1 cellular context compared by ENCODE assay signal in genomic region chr16:79601092-79601977, GRCh38.
A peak's percentile ranks its signal among the peaks of the same experiment; 100 is the strongest.
TF ChIP-seq lines count a peak whose summit lies in the region.

No MANE protein-coding gene starts in this region.

TF ChIP-seq in HepG2, 621 proteins besides CTCF, POLR2A, EP300 and RAD21 (continued from another document and continues in another):
- TF ChIP-seq ERF (CRISPR knock-in tag; IDR thresholded peaks at IDR 0.05) (no peak), ZSCAN21 (CRISPR knock-in tag; IDR thresholded peaks at IDR 0.05; ENCODE audit: borderline replicate concordance) (peak; percentile 82), GATAD2A (CRISPR knock-in tag; IDR thresholded peaks at IDR 0.05) (peak; percentile 74), HOXA5 (CRISPR knock-in tag; IDR thresholded peaks at IDR 0.05) (no peak), CEBPG (CRISPR knock-in tag; IDR thresholded peaks at IDR 0.05) (peak; percentile 81), ZNF17 (CRISPR knock-in tag; IDR thresholded peaks at IDR 0.05) (no peak), CSRNP2 (CRISPR knock-in tag; conservative IDR thresholded peaks at IDR 0.05; ENCODE audit: low read depth) (no peak), ELK4 (CRISPR knock-in tag; IDR thresholded peaks at IDR 0.05; ENCODE audit: borderline replicate concordance) (no peak), TP53 (CRISPR knock-in tag; conservative IDR thresholded peaks at IDR 0.05) (no peak), RORA (CRISPR knock-in tag; IDR thresholded peaks at IDR 0.05) (no peak), ZNF891 (CRISPR knock-in tag; IDR thresholded peaks at IDR 0.05) (peak; percentile 83), ZNF460 (CRISPR knock-in tag; IDR thresholded peaks at IDR 0.05; ENCODE audit: borderline replicate concordance) (no peak), ZNF552 (CRISPR knock-in tag; IDR thresholded peaks at IDR 0.05; ENCODE audit: borderline replicate concordance) (peak; percentile 49; the same call in 1 of the 2 replicates), ZNF337 (CRISPR knock-in tag; IDR thresholded peaks at IDR 0.05; ENCODE audit: borderline replicate concordance, low read depth) (no peak), ZBED4 (CRISPR knock-in tag; IDR thresholded peaks at IDR 0.05; ENCODE audit: borderline replicate concordance) (no peak), ETV5 (CRISPR knock-in tag; IDR thresholded peaks at IDR 0.05; ENCODE audit: borderline replicate concordance) (peak; percentile 30), POGZ (CRISPR knock-in tag; IDR thresholded peaks at IDR 0.05) (peak; percentile 55; the same call in 1 of the 2 replicates), ZNF747 (CRISPR knock-in tag; IDR thresholded peaks at IDR 0.05; ENCODE audit: borderline replicate concordance) (no peak), GTF2F1 (IDR thresholded peaks at IDR 0.05; ENCODE audit: low read length) (no peak), FOXP4 (CRISPR knock-in tag; IDR thresholded peaks at IDR 0.05) (peak; percentile 95), ESRRA (CRISPR knock-in tag; IDR thresholded peaks at IDR 0.05; ENCODE audit: low read depth) (no peak; the same call in none of the 2 replicates), BCL6 (CRISPR knock-in tag; IDR thresholded peaks at IDR 0.05) (peak; percentile 65), ATM (IDR thresholded peaks at IDR 0.05; ENCODE audit: borderline replicate concordance) (no peak), CBX5 (CRISPR knock-in tag; IDR thresholded peaks at IDR 0.05; ENCODE audit: borderline replicate concordance) (no peak), ZNF296 (CRISPR knock-in tag; conservative IDR thresholded peaks at IDR 0.05) (no peak; the same call in 1 of the 2 replicates), ZNF670 (CRISPR knock-in tag; IDR thresholded peaks at IDR 0.05; ENCODE audit: borderline replicate concordance) (no peak), RBFOX2 (IDR thresholded peaks at IDR 0.05; ENCODE audit: low read depth, low read length) (no peak), HMGXB4 (CRISPR knock-in tag; IDR thresholded peaks at IDR 0.05; ENCODE audit: borderline replicate concordance in 1 of 2, low read depth in 1 of 2) (peak in 1 of 2 experiments; percentile 29; a peak in 1 of 4 replicates), MLX (CRISPR knock-in tag; IDR thresholded peaks at IDR 0.05) (no peak), HIC2 (CRISPR knock-in tag; IDR thresholded peaks at IDR 0.05; ENCODE audit: low read depth) (no peak), REST (IDR thresholded peaks at IDR 0.05; ENCODE audit: borderline replicate concordance in 1 of 2, low read depth in 1 of 2, low read length in 2 of 2) (peak in 1 of 2 experiments; percentile 48; a peak in 2 of 4 replicates), NCOA5 (CRISPR knock-in tag; IDR thresholded peaks at IDR 0.05) (no peak), HNRNPLL (IDR thresholded peaks at IDR 0.05; ENCODE audit: low read depth, low read length, poor library complexity, severe bottlenecking) (peak; percentile 40), ZBTB39 (CRISPR knock-in tag; IDR thresholded peaks at IDR 0.05) (no peak), POLR2AphosphoS2 (IDR thresholded peaks at IDR 0.05; ENCODE audit: low read depth, low read length) (no peak)
